Comparison of ENCODE assay signal across 8 cellular contexts in genomic region chr9:35488566-35489312, GRCh38. TPM values are rescaled to one million over a fixed set of nuclear protein-coding genes. Genes with fewer than 3 reads are reported as not detected.
DNase-seq lines count a peak whose midpoint lies in the region; TF ChIP-seq lines count a peak whose summit lies in the region.

No MANE protein-coding gene starts in this region.

- no peaks in the 10 kb centered on the region for H3K27me3 ChIP-seq in H9 (ENCODE audit: insufficient read depth, low read length)
- H3K27me3 ChIP-seq in WERI-Rb-1 (ENCODE audit: insufficient read depth, low read depth, severe bottlenecking) = no peaks in the 10 kb centered on the region

- H3K4me3 ChIP-seq in WERI-Rb-1 (ENCODE audit: low read depth, low read length) (peak overlapping the region; percentile 83), fibroblast of the aortic adventitia (ENCODE audit: low read depth, low read length) (peak overlapping the region; percentile 96), retinal pigment epithelial cell (ENCODE audit: low read length) (peak overlapping the region; percentile 86)

- H2AK5ac ChIP-seq in H9 (ENCODE audit: insufficient read length, low read length) = no peak overlapping the region

- no peak overlapping the region for H3K56ac ChIP-seq in H9 (ENCODE audit: insufficient read length, low read depth, low read length)

- no peak overlapping the region for H2BK5ac ChIP-seq in H9 (ENCODE audit: insufficient read length, low read length)

- no peak overlapping the region for H3K23ac ChIP-seq in H9 (ENCODE audit: insufficient read length, low read depth, low read length)

- H3K27ac ChIP-seq in H9 (ENCODE audit: insufficient read length, low read depth, low read length) = no peak overlapping the region
- H3K27ac ChIP-seq in WERI-Rb-1 = peak overlapping the region; percentile 85

- no peak overlapping the region for H2BK12ac ChIP-seq in H9 (ENCODE audit: insufficient read length, low read depth, low read length)

- no peak overlapping the region for H3K4ac ChIP-seq in H9 (ENCODE audit: low read depth, low read length)

- H3K23me2 ChIP-seq in H9 (ENCODE audit: insufficient read length, low read depth, low read length, poor library complexity, severe bottlenecking) = peaks cover 13% of the 10 kb centered on the region

- H2AFZ ChIP-seq in H9 (ENCODE audit: low read length) = peak overlapping the region; percentile 16

- no CpG with 5 or more reads among the region's 10 CpGs for WGBS in H9 (ENCODE audit: extremely low coverage, insufficient read length, low lambda C conversion rate)

- H3K79me2 ChIP-seq in H9 (ENCODE audit: insufficient read depth, low read length) = no peaks in the 10 kb centered on the region

- no peak overlapping the region for H3K14ac ChIP-seq in H9 (ENCODE audit: insufficient read depth, low read length)

- no peak overlapping the region for H3T11ph ChIP-seq in H9 (ENCODE audit: low read length)

- no peak overlapping the region for H2BK20ac ChIP-seq in H9 (ENCODE audit: low read depth, low read length, poor library complexity, severe bottlenecking)

- no peak overlapping the region for H4K8ac ChIP-seq in H9 (replicated peaks; ENCODE audit: insufficient read length, low read depth, low read length)

- no peak overlapping the region for H2BK15ac ChIP-seq in H9 (ENCODE audit: low read depth, low read length)

- H3K9me3 ChIP-seq in H9 (ENCODE audit: control insufficient read depth, low read depth, low read length) = no peaks in the 10 kb centered on the region
- H3K9me3 ChIP-seq in WERI-Rb-1 (ENCODE audit: severe bottlenecking) = peaks cover 3% of the 10 kb centered on the region

- H3K18ac ChIP-seq in H9 (ENCODE audit: insufficient read length, low read depth, low read length) = no peak overlapping the region

- H4K91ac ChIP-seq in H9 (ENCODE audit: insufficient read length, low read depth, low read length) = no peak overlapping the region

- H2BK120ac ChIP-seq in H9 (ENCODE audit: low read depth, low read length, poor library complexity, severe bottlenecking) = no peak overlapping the region

- H3K27me3 Mint-ChIP-seq in H9 (ENCODE audit: low read depth) = peaks cover 3% of the 10 kb centered on the region; the same call in 1 of the 2 replicates

- TF ChIP-seq CTCF in H9 (conservative IDR thresholded peaks at IDR 0.05) = no peak
- no peak for TF ChIP-seq CTCF in WERI-Rb-1 (IDR thresholded peaks at IDR 0.05; ENCODE audit: low read depth, low read length)
- no peak for TF ChIP-seq CTCF in fibroblast of the aortic adventitia (IDR thresholded peaks at IDR 0.05; ENCODE audit: insufficient read depth, low read length)
- TF ChIP-seq CTCF in retinal pigment epithelial cell (conservative IDR thresholded peaks at IDR 0.05; ENCODE audit: low read depth, low read length) = no peak

- peak overlapping the region; percentile 61 for H3K9ac ChIP-seq in H9 (ENCODE audit: extremely low read depth, insufficient read length, low read length)

- no peak overlapping the region for H4K5ac ChIP-seq in H9 (ENCODE audit: insufficient read length, low read depth, low read length)

- H3K4me3 Mint-ChIP-seq in H9 = peak overlapping the region; percentile 82 to 90

- H3K9me3 Mint-ChIP-seq in H9 = no peaks in the 10 kb centered on the region; a peak in 1 of 5 replicates

- H3K79me1 ChIP-seq in H9 (ENCODE audit: insufficient read depth, low read depth, low read length, poor library complexity, severe bottlenecking) = no peaks in the 10 kb centered on the region

- H3K36me3 ChIP-seq in WERI-Rb-1 = peaks cover 7% of the 10 kb centered on the region; the same call in 1 of the 2 replicates

- no peaks in the 10 kb centered on the region for H4K20me1 ChIP-seq in H9 (ENCODE audit: control insufficient read depth, insufficient read depth, insufficient read length)

- H3K27ac Mint-ChIP-seq in H9 = peak overlapping the region; percentile 64 to 88 (median 66); a peak in 4 of 7 replicates

- no peak for DNase-seq in H9
- DNase-seq in WERI-Rb-1 = no peak
- DNase-seq in fibroblast of the aortic adventitia (ENCODE audit: low read depth) = no peak
- no peak for DNase-seq in retinal pigment epithelial cell (ENCODE audit: low read depth)
- no peak for DNase-seq in NCI-H69 (lab: John Stamatoyannopoulos, UW)
- DNase-seq in GF-D8 (lab: John Stamatoyannopoulos, UW) = no peak
- no peak for DNase-seq in NCI-H2171 (lab: John Stamatoyannopoulos, UW)
- no peak for DNase-seq in NAMALWA (ENCODE audit: low spot score)

- H3K4me1 Mint-ChIP-seq in H9 = peaks cover 20 to 32% of the 10 kb centered on the region in 2 experiments

- H3K36me3 Mint-ChIP-seq in H9 (ENCODE audit: insufficient read depth in 1 of 3, low read depth in 3 of 3) = 0 out of 7 replicates have a peak, but pooled peaks cover 0 to 2% (median 0%) of the 10 kb centered on the region in 3 experiments

- peaks cover 4% of the 10 kb centered on the region; the same call in 1 of the 2 replicates for H3K4me1 ChIP-seq in H9 (ENCODE audit: insufficient read depth, low read length)

- H3K4me2 ChIP-seq in H9 (ENCODE audit: insufficient read depth, insufficient read length, low read length) = peak overlapping the region; percentile 80

RNA-seq across cellular contexts. Expression of gene RUSC2, which starts 1.2 kb away (rescaled TPM):
- 5.8 and 6.3 TPM in 2 replicates for total RNA-seq in H9 (2021)
- total RNA-seq in fibroblast of the aortic adventitia (ENCODE audit: low replicate concordance) = 19.2 and 32.9 TPM in 2 replicates
